ENCODE assay signal across 12 cellular contexts in the genomic region with DNA sequence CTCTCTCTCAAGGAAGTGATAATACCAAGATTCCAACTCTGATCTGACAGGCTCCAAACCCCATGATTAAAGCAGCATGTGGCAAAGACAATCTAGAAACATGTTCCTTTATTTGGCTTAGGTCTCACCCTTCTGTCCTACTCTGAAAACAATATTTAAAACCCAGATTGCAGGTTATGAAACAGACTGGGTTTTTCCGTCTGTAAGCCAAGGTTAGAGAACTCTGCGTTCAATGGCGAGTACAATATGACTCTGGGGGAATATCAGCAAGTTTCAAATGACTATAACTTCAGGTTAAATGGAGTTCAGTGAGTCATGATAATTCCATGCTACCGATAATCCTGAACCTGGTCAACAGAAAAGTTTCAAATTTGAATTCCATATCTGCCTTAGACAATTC.
DNase-seq lines count a peak whose midpoint lies in the region; ATAC-seq and TF ChIP-seq lines count a peak whose summit lies in the region.
"Had no signal": no experiment of that assay in that cellular context is flagged by ENCODE, and none has a peak within 500 bp of the region (broad histone marks: within the 10 kb centered on the region; RNA-seq: fewer than 3 reads in every experiment).

No MANE protein-coding gene starts in this region.

- ATAC-seq in GM18868 (IDR thresholded peaks at IDR 0.05; ENCODE audit: unreplicated experiment) = peak; percentile 86
- peak; percentile 60 for ATAC-seq in GM21786 (IDR thresholded peaks at IDR 0.05; ENCODE audit: unreplicated experiment)
- peak; percentile 70 for ATAC-seq in HG03439 (IDR thresholded peaks at IDR 0.05; ENCODE audit: unreplicated experiment)

- TF ChIP-seq CTCF in retinal pigment epithelial cell (conservative IDR thresholded peaks at IDR 0.05; ENCODE audit: low read depth, low read length) = no peak

- DNase-seq in retinal pigment epithelial cell (ENCODE audit: low read depth) (peak; percentile 8), ecto neural progenitor cell (ENCODE audit: low spot score) (no peak), kidney glomerular epithelial cell (lab: John Stamatoyannopoulos, UW) (no peak), head of caudate nucleus (no peak), RPMI8226 (no peak)
- DNase-seq: activated CD4-positive, alpha-beta T cell treated with anti-CD3 and anti-CD28 coated beads, Interleukin-2, amount 50 U/mL, for 4 hours; aorta; dorsolateral prefrontal cortex had no signal

- intact Hi-C loops in head of caudate nucleus (cut with DNase I) = no loop called here

- no peak overlapping the region for H3K4me3 ChIP-seq in retinal pigment epithelial cell (ENCODE audit: low read length)
- H3K4me3 ChIP-seq: dorsolateral prefrontal cortex, skin epidermis had no signal
